ENCODE assay signal across 20 cellular contexts in the genomic region with DNA sequence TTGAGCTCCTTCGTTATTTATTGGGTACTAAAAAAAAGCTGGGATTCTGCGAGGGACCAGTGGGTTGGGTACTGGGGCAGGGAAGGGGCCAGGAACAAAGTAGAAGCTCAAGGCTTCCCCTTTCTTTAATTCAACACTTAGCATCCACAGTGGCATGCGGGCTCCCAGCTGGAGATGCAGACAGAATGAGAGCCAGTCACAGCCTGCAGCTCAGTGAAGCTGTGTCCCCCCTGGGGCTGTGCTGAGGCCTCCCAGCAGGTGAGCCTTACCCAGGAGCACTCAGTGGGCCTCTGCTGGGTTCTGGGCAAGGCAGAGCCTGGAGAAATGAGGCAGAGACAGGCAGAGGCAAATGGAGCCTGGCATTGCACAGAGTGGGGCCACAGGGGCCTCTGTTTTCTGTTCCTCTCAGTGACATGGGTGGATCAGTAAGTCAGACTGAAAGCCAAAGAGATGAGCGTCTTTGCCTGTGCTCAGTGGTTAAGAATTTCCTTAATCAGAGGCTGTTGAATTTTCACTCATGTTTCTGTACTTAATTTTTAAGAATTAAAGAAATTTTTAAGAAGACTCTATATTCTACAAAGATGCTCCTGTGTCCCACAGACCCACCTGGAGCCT.
DNase-seq lines count a peak whose midpoint lies in the region; ATAC-seq, FAIRE-seq and TF ChIP-seq lines count a peak whose summit lies in the region.
"Had no signal": no experiment of that assay in that cellular context is flagged by ENCODE, and none has a peak within 500 bp of the region (broad histone marks: within the 10 kb centered on the region; RNA-seq: fewer than 3 reads in every experiment).

No MANE protein-coding gene starts in this region.

- H3K79me1 ChIP-seq in mesenchymal stem cell (replicated peaks; ENCODE audit: low read length, poor library complexity, severe bottlenecking) = no peaks in the 10 kb centered on the region

- peaks cover 25% of the 10 kb centered on the region for H3K4me1 Mint-ChIP-seq in activated CD8-positive, alpha-beta memory T cell treated with anti-CD3 and anti-CD28 coated beads, Interleukin-2, amount 10 ng/mL, durations not matched to agents 7 days and 5 days
- peaks cover 17% of the 10 kb centered on the region for H3K4me1 Mint-ChIP-seq in WTC11

- H3K36me3 ChIP-seq in mesenchymal stem cell (ENCODE audit: control insufficient read depth in 1 of 2, insufficient read depth in 2 of 2, low read depth in 1 of 2, low read length in 2 of 2) (no peaks in the 10 kb centered on the region), uterus (no peaks in the 10 kb centered on the region), kidney (ENCODE audit: control insufficient read depth in 1 of 2, insufficient read depth in 2 of 2, low read length in 2 of 2) (no peaks in the 10 kb centered on the region)

- no peak overlapping the region for H3K14ac ChIP-seq in mesenchymal stem cell (ENCODE audit: low read length in 2 of 2)

- H3K27me3 ChIP-seq in mesenchymal stem cell (ENCODE audit: control insufficient read depth in 1 of 2, insufficient read depth in 1 of 2, low read length in 2 of 2) (no peaks in the 10 kb centered on the region), uterus (no peaks in the 10 kb centered on the region)
- H3K27me3 ChIP-seq: body of pancreas had no signal

- no peak overlapping the region for H2AK5ac ChIP-seq in mesenchymal stem cell (ENCODE audit: low read length, severe bottlenecking)

- no peak overlapping the region for H4K8ac ChIP-seq in mesenchymal stem cell (ENCODE audit: low read length)

- no peak overlapping the region for H4K91ac ChIP-seq in mesenchymal stem cell (ENCODE audit: low read length)

- H3K18ac ChIP-seq in mesenchymal stem cell (ENCODE audit: low read depth in 1 of 2, low read length in 2 of 2) = peak overlapping the region in 1 of 2 experiments; percentile 16

- H3K4me3 ChIP-seq in mesenchymal stem cell (ENCODE audit: insufficient read depth in 1 of 2, low read depth in 1 of 2, low read length in 2 of 2) (no peak overlapping the region), uterus (no peak overlapping the region), kidney (ENCODE audit: low read length in 2 of 2) (no peak overlapping the region)
- H3K4me3 ChIP-seq: body of pancreas, PC-9, SK-N-MC had no signal

- no peak overlapping the region for H2BK15ac ChIP-seq in mesenchymal stem cell (ENCODE audit: low read depth, poor library complexity, severe bottlenecking)

- peaks cover 4% of the 10 kb centered on the region for H3K9me3 ChIP-seq in mesenchymal stem cell (ENCODE audit: control insufficient read depth, low read length)
- H3K9me3 ChIP-seq in uterus = no peaks in the 10 kb centered on the region
- no peaks in the 10 kb centered on the region for H3K9me3 ChIP-seq in kidney (ENCODE audit: control insufficient read depth in 1 of 2, low read length in 2 of 2)
- H3K9me3 ChIP-seq: body of pancreas had no signal

- WGBS in mesenchymal stem cell = 75% methylated on average over 3 of the region's 4 CpGs

- no peak overlapping the region for H3K4ac ChIP-seq in mesenchymal stem cell (ENCODE audit: low read depth in 1 of 2, low read length in 2 of 2)

- no peak for DNase-seq in activated CD8-positive, alpha-beta memory T cell treated with anti-CD3 and anti-CD28 coated beads, Interleukin-2, amount 10 ng/mL, durations not matched to agents 7 days and 5 days
- DNase-seq in activated CD8-positive, alpha-beta memory T cell treated with anti-CD3 and anti-CD28 coated beads, Interleukin-2, amount 50 U/mL, for 4 hours = no peak
- peak; percentile 13 for DNase-seq in WTC11 (ENCODE audit: low spot score)
- no peak for DNase-seq in mesenchymal stem cell
- DNase-seq in uterus = no peak
- no peak for DNase-seq in DMS53 treated with DMSO at 0.1 percent for 48 hours (lab: John Stamatoyannopoulos, UW; ENCODE audit: unreplicated experiment)
- no peak for DNase-seq in kidney
- DNase-seq: activated naive CD4-positive, alpha-beta T cell treated with Interleukin-2 at 50 U/mL for 16 hours; body of pancreas; head of caudate nucleus; NCI-H1930; NCI-H524 treated with DMSO at 0.1 percent for 48 hours; PC-9; stimulated activated CD4-positive, alpha-beta T cell treated with anti-CD3 and anti-CD28 coated beads, Interleukin-4, amount 100 ng/mL, for 4 hours had no signal

- peak overlapping the region in 1 of 2 experiments; percentile 23 for H2BK12ac ChIP-seq in mesenchymal stem cell (ENCODE audit: low read length in 2 of 2)

- H3K27me3 Mint-ChIP-seq in activated CD8-positive, alpha-beta memory T cell treated with anti-CD3 and anti-CD28 coated beads, Interleukin-2, amount 10 ng/mL, durations not matched to agents 7 days and 5 days = no peaks in the 10 kb centered on the region
- H3K27me3 Mint-ChIP-seq in WTC11 (ENCODE audit: low read depth) = no peaks in the 10 kb centered on the region
- H3K27me3 Mint-ChIP-seq: type B pancreatic cell had no signal

- CTCF ChIA-PET in activated CD8-positive, alpha-beta memory T cell treated with anti-CD3 and anti-CD28 coated beads, Interleukin-2, amount 10 ng/mL, durations not matched to agents 7 days and 5 days (lab: Charles Lee) = interaction anchor here (0.6 to 0.7 kb wide), 2 partner anchors 16 to 215 kb away, joined by 3 read pairs; no protein-coding TSS in a partner anchor
- CTCF ChIA-PET in WTC11 (lab: Charles Lee) = interaction anchor here (0.7 to 1.6 kb wide), 4 partner anchors 22 to 146 kb away, joined by 3 to 5 read pairs (median 4); no protein-coding TSS in a partner anchor

- peaks cover 9% of the 10 kb centered on the region for H3K9me3 Mint-ChIP-seq in activated CD8-positive, alpha-beta memory T cell treated with anti-CD3 and anti-CD28 coated beads, Interleukin-2, amount 10 ng/mL, durations not matched to agents 7 days and 5 days (ENCODE audit: low read depth)
- peaks cover 14% of the 10 kb centered on the region for H3K9me3 Mint-ChIP-seq in WTC11

- TF ChIP-seq CTCF in WTC11 (IDR thresholded peaks at IDR 0.05) (no peak), uterus (IDR thresholded peaks at IDR 0.05) (no peak), kidney (IDR thresholded peaks at IDR 0.05; ENCODE audit: borderline replicate concordance, extremely low read depth, insufficient read depth) (no peak)

- POLR2A ChIA-PET in WTC11 (lab: Charles Lee) = no interaction called here

- H3K4me1 ChIP-seq in mesenchymal stem cell (ENCODE audit: control insufficient read depth, insufficient read depth, low read depth, low read length) = peaks cover 20% of the 10 kb centered on the region
- H3K4me1 ChIP-seq in uterus = no peaks in the 10 kb centered on the region
- H3K4me1 ChIP-seq in kidney (ENCODE audit: control insufficient read depth in 1 of 2, insufficient read depth in 1 of 2, low read depth in 1 of 2, low read length in 2 of 2) = no peaks in the 10 kb centered on the region
- H3K4me1 ChIP-seq: body of pancreas had no signal

- H2BK120ac ChIP-seq in mesenchymal stem cell (ENCODE audit: low read depth, low read length) = peak overlapping the region; percentile 58

- peak overlapping the region; percentile 48 for H3K27ac Mint-ChIP-seq in activated CD8-positive, alpha-beta memory T cell treated with anti-CD3 and anti-CD28 coated beads, Interleukin-2, amount 10 ng/mL, durations not matched to agents 7 days and 5 days
- no peak overlapping the region for H3K27ac Mint-ChIP-seq in WTC11

- H3K9ac ChIP-seq in mesenchymal stem cell (ENCODE audit: low read length) (peak overlapping the region; percentile 19), kidney (ENCODE audit: low read length in 2 of 2) (no peak overlapping the region)

- peak overlapping the region; percentile 27 for H3K27ac ChIP-seq in mesenchymal stem cell (ENCODE audit: low read length, poor library complexity, severe bottlenecking)
- H3K27ac ChIP-seq in uterus = peak overlapping the region; percentile 62 to 88
- H3K27ac ChIP-seq in kidney (ENCODE audit: low read depth in 2 of 2, low read length in 2 of 2) = no peak overlapping the region
- H3K27ac ChIP-seq: body of pancreas, PC-9, SK-N-MC had no signal

- H3K4me2 ChIP-seq in mesenchymal stem cell (ENCODE audit: low read length, poor library complexity, severe bottlenecking) = no peak overlapping the region
- H3K4me2 ChIP-seq: PC-9 had no signal

- no peak overlapping the region for H2AFZ ChIP-seq in mesenchymal stem cell (ENCODE audit: low read depth, low read length)
- H2AFZ ChIP-seq: PC-9 had no signal

- H3K23ac ChIP-seq in mesenchymal stem cell (ENCODE audit: low read length in 2 of 2) = no peak overlapping the region

- no peak overlapping the region for H2BK5ac ChIP-seq in mesenchymal stem cell (ENCODE audit: low read depth, low read length, poor library complexity, severe bottlenecking)

- H3K36me3 Mint-ChIP-seq in activated CD8-positive, alpha-beta memory T cell treated with anti-CD3 and anti-CD28 coated beads, Interleukin-2, amount 10 ng/mL, durations not matched to agents 7 days and 5 days = peaks cover 14% of the 10 kb centered on the region
- no peaks in the 10 kb centered on the region for H3K36me3 Mint-ChIP-seq in WTC11
- H3K36me3 Mint-ChIP-seq: type B pancreatic cell had no signal

- TF ChIP-seq POLR2A in uterus (IDR thresholded peaks at IDR 0.05) = no peak

- FAIRE-seq in kidney (lab: Jason Lieb, UNC) = no peak
- FAIRE-seq: GM19239, TTC549 had no signal

- H3K4me3 Mint-ChIP-seq in activated CD8-positive, alpha-beta memory T cell treated with anti-CD3 and anti-CD28 coated beads, Interleukin-2, amount 10 ng/mL, durations not matched to agents 7 days and 5 days = no peak overlapping the region
- no peak overlapping the region for H3K4me3 Mint-ChIP-seq in WTC11
- H3K4me3 Mint-ChIP-seq: type B pancreatic cell had no signal

- intact Hi-C loops in uterus (cut with DNase I; ENCODE audit: low total_unique reads) (no loop called here), kidney (cut with DNase I) (no loop called here)

- ATAC-seq in activated CD8-positive, alpha-beta memory T cell treated with anti-CD3 and anti-CD28 coated beads, Interleukin-2, amount 10 ng/mL, durations not matched to agents 7 days and 5 days = no peak
- ATAC-seq in WTC11 (peak; percentile 46), esophagus mucosa (no peak)
- ATAC-seq: body of pancreas, sciatic nerve had no signal

TF ChIP-seq in WTC11, 78 proteins besides CTCF, POLR2A, EP300 and RAD21 (continues in another document):
- peak; percentile 94 for TF ChIP-seq ZNF423 (CRISPR knock-in tag; IDR thresholded peaks at IDR 0.05)
- no peak for TF ChIP-seq IRF2 (CRISPR knock-in tag; IDR thresholded peaks at IDR 0.05; ENCODE audit: borderline replicate concordance, low read depth)
- no peak for TF ChIP-seq CREB1 (CRISPR knock-in tag; IDR thresholded peaks at IDR 0.05)
- no peak for TF ChIP-seq NR3C1 (CRISPR knock-in tag; conservative IDR thresholded peaks at IDR 0.05; ENCODE audit: low read depth)
- TF ChIP-seq, protein P1, sequence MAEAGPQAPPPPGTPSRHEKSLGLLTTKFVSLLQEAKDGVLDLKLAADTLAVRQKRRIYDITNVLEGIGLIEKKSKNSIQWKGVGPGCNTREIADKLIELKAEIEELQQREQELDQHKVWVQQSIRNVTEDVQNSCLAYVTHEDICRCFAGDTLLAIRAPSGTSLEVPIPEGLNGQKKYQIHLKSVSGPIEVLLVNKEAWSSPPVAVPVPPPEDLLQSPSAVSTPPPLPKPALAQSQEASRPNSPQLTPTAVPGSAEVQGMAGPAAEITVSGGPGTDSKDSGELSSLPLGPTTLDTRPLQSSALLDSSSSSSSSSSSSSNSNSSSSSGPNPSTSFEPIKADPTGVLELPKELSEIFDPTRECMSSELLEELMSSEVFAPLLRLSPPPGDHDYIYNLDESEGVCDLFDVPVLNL (CRISPR knock-in tag; IDR thresholded peaks at IDR 0.05; ENCODE audit: borderline replicate concordance, low read depth) = no peak

Comparison
In these comparisons a context has a peak if more than half of its experiments do, and no peak if none do; other contexts are left out.
1. H3K27ac ChIP-seq: peak in mesenchymal stem cell (single experiment) and uterus (2 of 2); none in kidney (0 of 2).